ENCODE assay signal across 10 cellular contexts in the genomic region with DNA sequence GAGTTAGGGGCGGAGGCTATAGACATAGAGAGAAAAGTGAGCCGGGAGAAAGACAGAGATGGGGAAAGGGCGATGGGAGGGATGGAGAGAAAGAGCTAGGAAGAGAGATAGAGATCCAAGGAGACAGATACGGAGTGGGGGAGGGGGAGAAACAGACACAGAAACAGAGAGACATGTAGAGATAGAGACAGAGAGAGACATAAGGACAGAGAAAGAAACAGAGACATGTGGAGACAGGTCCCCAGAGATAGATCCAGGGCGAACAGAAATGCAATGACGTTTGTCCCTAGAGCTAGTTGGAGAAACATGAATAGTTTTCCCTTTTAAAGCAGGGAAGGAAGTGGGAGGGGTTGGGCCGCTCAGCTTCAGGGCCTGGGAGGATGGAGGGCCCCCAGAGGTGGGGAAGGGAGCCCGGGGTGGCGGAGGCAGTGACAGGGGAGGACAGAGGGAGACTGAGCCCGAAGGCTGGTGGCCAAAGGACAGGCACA. TPM values are rescaled to one million over a fixed set of nuclear protein-coding genes. Genes with fewer than 3 reads are reported as not detected.
DNase-seq lines count a peak whose midpoint lies in the region; ATAC-seq and TF ChIP-seq lines count a peak whose summit lies in the region.
"Had no signal": no experiment of that assay in that cellular context is flagged by ENCODE, and none has a peak within 500 bp of the region (broad histone marks: within the 10 kb centered on the region; RNA-seq: fewer than 3 reads in every experiment).

No MANE protein-coding gene starts in this region.

- peak in 1 of 2 donors; percentile 56 for TF ChIP-seq POLR2A in uterus (IDR thresholded peaks at IDR 0.05)

- peak overlapping the region; percentile 74 for H3K4me3 Mint-ChIP-seq in T-helper 2 cell treated with Interferon-gamma antibody and Interleukin-4, amounts not matched to agents 5 μg/mL and 100 μg/mL, for 36 hours
- H3K4me3 Mint-ChIP-seq in nephron, result peak overlapping the region; percentile 63 to 70 (median 66)

- peak overlapping the region; percentile 92 for H3K27ac ChIP-seq in uterus

- ATAC-seq in HG03457 (IDR thresholded peaks at IDR 0.05; ENCODE audit: unreplicated experiment), result no peak

- H3K27me3 Mint-ChIP-seq in T-helper 2 cell treated with Interferon-gamma antibody and Interleukin-4, amounts not matched to agents 5 μg/mL and 100 μg/mL, for 36 hours (ENCODE audit: low read depth), result no peaks in the 10 kb centered on the region
- peaks cover 6% of the 10 kb centered on the region for H3K27me3 Mint-ChIP-seq in nephron (ENCODE audit: low read depth)

- no peak for DNase-seq in T-helper 2 cell treated with Interferon-gamma antibody and Interleukin-4, amounts not matched to agents 5 μg/mL and 100 μg/mL, for 36 hours (ENCODE audit: low spot score)
- DNase-seq in T-helper 2 cell (no peak), fibroblast of peridontal ligament (ENCODE audit: extremely low read depth) (peak; percentile 21), uterus (peak; percentile 55 to 57), NCI-H146 treated with DMSO at 0.1 percent for 48 hours (lab: John Stamatoyannopoulos, UW; ENCODE audit: unreplicated experiment) (no peak)
- DNase-seq in activated CD8-positive, alpha-beta memory T cell treated with anti-CD3 and anti-CD28 coated beads, Interleukin-2, amount 50 U/mL, for 48 hours, result no peak
- DNase-seq: NCI-H1436 treated with DMSO at 0.1 percent for 48 hours had no signal

- no peaks in the 10 kb centered on the region for H3K27me3 ChIP-seq in uterus

- peak overlapping the region; percentile 75 for H3K27ac Mint-ChIP-seq in T-helper 2 cell treated with Interferon-gamma antibody and Interleukin-4, amounts not matched to agents 5 μg/mL and 100 μg/mL, for 36 hours
- H3K27ac Mint-ChIP-seq in nephron, result peak overlapping the region; percentile 91 to 96 (median 94)

- no peaks in the 10 kb centered on the region for H3K9me3 Mint-ChIP-seq in T-helper 2 cell treated with Interferon-gamma antibody and Interleukin-4, amounts not matched to agents 5 μg/mL and 100 μg/mL, for 36 hours
- no peaks in the 10 kb centered on the region for H3K9me3 Mint-ChIP-seq in nephron

- TF ChIP-seq CTCF in nephron (IDR thresholded peaks at IDR 0.05; ENCODE audit: unreplicated experiment in 3 of 3) (no peak), uterus (IDR thresholded peaks at IDR 0.05) (no peak)

- peaks cover 21% of the 10 kb centered on the region for H3K4me1 Mint-ChIP-seq in T-helper 2 cell treated with Interferon-gamma antibody and Interleukin-4, amounts not matched to agents 5 μg/mL and 100 μg/mL, for 36 hours (ENCODE audit: low read depth)
- peaks cover 49% of the 10 kb centered on the region for H3K4me1 Mint-ChIP-seq in nephron

- no peaks in the 10 kb centered on the region for H3K9me3 ChIP-seq in uterus

- peaks cover 15% of the 10 kb centered on the region for H3K36me3 Mint-ChIP-seq in T-helper 2 cell treated with Interferon-gamma antibody and Interleukin-4, amounts not matched to agents 5 μg/mL and 100 μg/mL, for 36 hours (ENCODE audit: low read depth)
- no peaks in the 10 kb centered on the region for H3K36me3 Mint-ChIP-seq in nephron (ENCODE audit: low read depth)

- H3K4me1 ChIP-seq in uterus, result peaks cover 0 to 9% of the 10 kb centered on the region in 2 donors

- no peaks in the 10 kb centered on the region for H3K36me3 ChIP-seq in uterus

- intact Hi-C loops in uterus (cut with DNase I; ENCODE audit: low total_unique reads), result loop anchor here (2.0 kb wide), 1 partner anchor 69 kb away; no protein-coding TSS in a partner anchor

- H3K4me3 ChIP-seq in uterus, result peak overlapping the region; percentile 16 to 23

RNA-seq across cellular contexts. Expression of a gene that starts 4.6 kb away (rescaled TPM):
- total RNA-seq in uterus, result 100 to 1,000 TPM in 3 of 4 donors, 1 to 10 TPM in 1; 9.3 to 225 (median 172) TPM

RNA-seq across cellular contexts. Expression of a gene that starts 12.8 kb away (rescaled TPM):
- total RNA-seq in uterus, result 10 to 100 TPM; 11.8 to 72.8 (median 29.4) TPM

RNA-seq across cellular contexts. Expression of a gene that starts 27.6 kb away (rescaled TPM):
- 1 to 10 TPM in 1 of 4 donors, under 1 TPM in 1, not detected in 2; 0.85 to 4.2 TPM for total RNA-seq in uterus

RNA-seq across cellular contexts. Expression of a gene that starts 52.4 kb away (rescaled TPM):
- 10 to 100 TPM in 1 of 4 donors, 1 to 10 TPM in 2, not detected in 1; 2.9 to 15.3 (median 4.1) TPM for total RNA-seq in uterus
- total RNA-seq: cerebellum had no signal

Comparison
In these comparisons a context has a peak if more than half of its experiments do, and no peak if none do; other contexts are left out.
1. DNase-seq: peak in fibroblast of peridontal ligament (single experiment) and uterus (2 of 2); none in T-helper 2 cell treated with Interferon-gamma antibody and Interleukin-4, amounts not matched to agents 5 μg/mL and 100 μg/mL, for 36 hours (single experiment), T-helper 2 cell (0 of 5), NCI-H146 treated with DMSO at 0.1 percent for 48 hours (single experiment) and activated CD8-positive, alpha-beta memory T cell treated with anti-CD3 and anti-CD28 coated beads, Interleukin-2, amount 50 U/mL, for 48 hours (single experiment).